Comparison of ENCODE assay signal across 1 cellular context in the genomic region with DNA sequence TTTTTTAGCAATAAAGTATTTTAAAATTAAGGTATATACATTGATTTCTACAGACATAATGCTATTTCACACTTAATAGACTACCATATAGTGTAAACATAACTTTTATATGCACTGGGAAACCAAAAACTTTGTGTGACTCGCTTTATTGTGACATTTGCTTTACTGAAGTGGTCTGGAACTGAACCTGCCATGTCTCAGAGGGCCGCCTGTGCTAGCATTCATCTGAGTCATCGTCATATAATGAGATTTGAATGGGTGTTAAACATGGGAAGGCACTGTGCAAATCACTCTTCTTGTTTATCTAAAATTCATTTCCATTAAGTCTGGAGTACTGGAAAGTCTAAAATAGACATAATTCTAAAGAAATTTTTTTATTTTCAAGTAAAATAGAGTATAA.
A peak's percentile ranks its signal among the peaks of the same experiment; 100 is the strongest.
TF ChIP-seq lines count a peak whose summit lies in the region.

No MANE protein-coding gene starts in this region.

TF ChIP-seq in IMR-90, 13 proteins besides CTCF, POLR2A, EP300 and RAD21:
- TF ChIP-seq USF2 (IDR thresholded peaks at IDR 0.05; ENCODE audit: low read depth, low read length) (no peak), CEBPB (IDR thresholded peaks at IDR 0.05; ENCODE audit: low read depth, low read length) (0 out of 2 replicates have a peak, but pooled peaks have one; percentile 5), RCOR1 (IDR thresholded peaks at IDR 0.05; ENCODE audit: insufficient replicate concordance, low read length) (no peak)
- TF ChIP-seq, protein P1, sequence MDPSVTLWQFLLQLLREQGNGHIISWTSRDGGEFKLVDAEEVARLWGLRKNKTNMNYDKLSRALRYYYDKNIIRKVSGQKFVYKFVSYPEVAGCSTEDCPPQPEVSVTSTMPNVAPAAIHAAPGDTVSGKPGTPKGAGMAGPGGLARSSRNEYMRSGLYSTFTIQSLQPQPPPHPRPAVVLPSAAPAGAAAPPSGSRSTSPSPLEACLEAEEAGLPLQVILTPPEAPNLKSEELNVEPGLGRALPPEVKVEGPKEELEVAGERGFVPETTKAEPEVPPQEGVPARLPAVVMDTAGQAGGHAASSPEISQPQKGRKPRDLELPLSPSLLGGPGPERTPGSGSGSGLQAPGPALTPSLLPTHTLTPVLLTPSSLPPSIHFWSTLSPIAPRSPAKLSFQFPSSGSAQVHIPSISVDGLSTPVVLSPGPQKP (IDR thresholded peaks at IDR 0.05; ENCODE audit: borderline replicate concordance, low read depth, low read length) = no peak
